In the genomic region with DNA sequence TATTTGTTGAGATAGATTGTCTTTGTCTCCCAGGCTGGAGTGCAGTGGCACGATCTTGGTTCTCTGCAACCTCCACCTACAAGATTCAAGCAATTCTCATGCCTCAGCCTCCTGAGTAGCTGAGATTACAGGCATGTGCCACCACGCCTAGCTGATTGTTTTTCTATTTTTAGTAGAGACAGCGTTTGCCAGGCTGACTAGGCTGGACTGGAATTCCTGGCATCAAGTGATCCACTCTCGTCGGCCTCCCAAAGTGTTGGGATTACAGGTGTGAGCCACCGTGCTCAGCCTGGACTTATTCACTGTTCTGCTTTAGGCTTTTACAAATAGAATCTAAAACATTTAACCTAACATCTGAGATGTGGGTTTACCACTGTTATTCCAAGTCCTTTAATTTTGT, we compare ENCODE assay signal across 16 cellular contexts.
"Had no signal": no experiment of that assay in that cellular context is flagged by ENCODE, and none has a peak within 500 bp of the region (broad histone marks: within the 10 kb centered on the region; RNA-seq: fewer than 3 reads in every experiment).

No MANE protein-coding gene starts in this region.

- H3K9me3 ChIP-seq: ascending aorta, prostate gland, right lobe of liver had no signal

- H3K4me1 ChIP-seq: ascending aorta, prostate gland, right lobe of liver, spleen had no signal

- DNase-seq: activated CD4-positive, alpha-beta memory T cell treated with anti-CD3 and anti-CD28 coated beads for 36 hours; activated CD4-positive, alpha-beta T cell treated with anti-CD3 and anti-CD28 coated beads for 1 hour; activated gamma-delta T cell treated with Interleukin-2 at 50 U/mL for 16 hours; activated naive CD8-positive, alpha-beta T cell treated with anti-CD3 and anti-CD28 coated beads, Interleukin-2, amount 10 ng/mL, durations not matched to agents 7 days and 5 days; activated T-cell treated with anti-CD3 and anti-CD28 coated beads, Interleukin-2, amount 50 U/mL, for 48 hours; foreskin fibroblast; immature natural killer cell; occipital lobe; right lobe of liver; spleen; stimulated activated CD4-positive, alpha-beta T cell treated with anti-CD3 and anti-CD28 coated beads, Interleukin-1b, Interleukin-23, amount 100 ng/mL, for 48 hours; stimulated activated naive B cell treated with anti-CD40 and anti-IgM and Interleukin-4, amounts not matched to agents 10 μg/mL and 1 μg/mL and 100 μg/mL, for 72 hours; substantia nigra; T-helper 9 cell had no signal

- H3K36me3 ChIP-seq: ascending aorta, prostate gland, right lobe of liver had no signal

- H3K27me3 ChIP-seq: ascending aorta, right lobe of liver, spleen had no signal

- H3K27ac ChIP-seq: ascending aorta, prostate gland, right lobe of liver, spleen had no signal

- H3K4me3 ChIP-seq: ascending aorta, prostate gland, right lobe of liver, spleen had no signal
